19 cellular contexts compared by ENCODE assay signal in genomic region chr11:87020764-87021365, GRCh38.
"Had no signal": no experiment of that assay in that cellular context is flagged by ENCODE, and none has a peak within 500 bp of the region (broad histone marks: within the 10 kb centered on the region; RNA-seq: fewer than 3 reads in every experiment).

No MANE protein-coding gene starts in this region.

- FAIRE-seq: kidney had no signal

- H3K27ac Mint-ChIP-seq: activated CD4-positive, alpha-beta memory T cell treated with anti-CD3 and anti-CD28 coated beads, Interleukin-2, amount 10 ng/mL, durations not matched to agents 7 days and 5 days; activated CD4-positive, alpha-beta T cell treated with anti-CD3 and anti-CD28 coated beads, Interleukin-2, amount 10 ng/mL, durations not matched to agents 24 days and 14 days; activated naive CD4-positive, alpha-beta T cell treated with anti-CD3 and anti-CD28 coated beads, Interleukin-2, amount 10 ng/mL, durations not matched to agents 7 days and 5 days; activated T-cell treated with anti-CD3 and anti-CD28 coated beads, Interleukin-2, amount 50 U/mL, for 72 hours; effector memory CD8-positive, alpha-beta T cell; naive thymus-derived CD8-positive, alpha-beta T cell; T-cell; T-helper 2 cell treated with Interferon-gamma antibody and Interleukin-4, amounts not matched to agents 5 μg/mL and 100 μg/mL, for 36 hours had no signal

- H3K4me3 ChIP-seq: body of pancreas, lower lobe of right lung, ovary, prostate gland, upper lobe of left lung had no signal

- H3K9me3 Mint-ChIP-seq: activated CD4-positive, alpha-beta memory T cell treated with anti-CD3 and anti-CD28 coated beads, Interleukin-2, amount 10 ng/mL, durations not matched to agents 7 days and 5 days; activated CD4-positive, alpha-beta T cell treated with anti-CD3 and anti-CD28 coated beads, Interleukin-2, amount 10 ng/mL, durations not matched to agents 24 days and 14 days; activated naive CD4-positive, alpha-beta T cell treated with anti-CD3 and anti-CD28 coated beads, Interleukin-2, amount 10 ng/mL, durations not matched to agents 7 days and 5 days; activated T-cell treated with anti-CD3 and anti-CD28 coated beads, Interleukin-2, amount 50 U/mL, for 72 hours; effector memory CD8-positive, alpha-beta T cell; naive thymus-derived CD8-positive, alpha-beta T cell; T-cell had no signal

- H3K4me3 Mint-ChIP-seq: activated CD4-positive, alpha-beta memory T cell treated with anti-CD3 and anti-CD28 coated beads, Interleukin-2, amount 10 ng/mL, durations not matched to agents 7 days and 5 days; activated CD4-positive, alpha-beta T cell treated with anti-CD3 and anti-CD28 coated beads, Interleukin-2, amount 10 ng/mL, durations not matched to agents 24 days and 14 days; activated naive CD4-positive, alpha-beta T cell treated with anti-CD3 and anti-CD28 coated beads, Interleukin-2, amount 10 ng/mL, durations not matched to agents 7 days and 5 days; activated T-cell treated with anti-CD3 and anti-CD28 coated beads, Interleukin-2, amount 50 U/mL, for 72 hours; effector memory CD8-positive, alpha-beta T cell; naive thymus-derived CD8-positive, alpha-beta T cell; T-cell; T-helper 2 cell treated with Interferon-gamma antibody and Interleukin-4, amounts not matched to agents 5 μg/mL and 100 μg/mL, for 36 hours had no signal

- H3K36me3 Mint-ChIP-seq: activated naive CD4-positive, alpha-beta T cell treated with anti-CD3 and anti-CD28 coated beads, Interleukin-2, amount 10 ng/mL, durations not matched to agents 7 days and 5 days; T-cell had no signal

- H3K36me3 ChIP-seq: lower lobe of right lung, ovary, prostate gland, upper lobe of left lung had no signal

- H3K9me3 ChIP-seq: body of pancreas, lower lobe of right lung, ovary, prostate gland, upper lobe of left lung had no signal

- H3K4me1 ChIP-seq: body of pancreas, prostate gland had no signal

- DNase-seq: activated CD4-positive, alpha-beta memory T cell treated with anti-CD3 and anti-CD28 coated beads, Interleukin-2, amount 10 ng/mL, durations not matched to agents 7 days and 5 days; activated CD4-positive, alpha-beta T cell treated with anti-CD3 and anti-CD28 coated beads, Interleukin-2, amount 10 ng/mL, durations not matched to agents 24 days and 14 days; activated effector memory CD4-positive, alpha-beta T cell treated with Interleukin-2 at 50 U/mL for 16 hours; activated naive CD4-positive, alpha-beta T cell treated with anti-CD3 and anti-CD28 coated beads, Interleukin-2, amount 10 ng/mL, durations not matched to agents 7 days and 5 days; activated T-cell treated with anti-CD3 and anti-CD28 coated beads, Interleukin-2, amount 50 U/mL, for 72 hours; anterior cingulate cortex; body of pancreas; effector memory CD8-positive, alpha-beta T cell; kidney; lower lobe of right lung; naive thymus-derived CD8-positive, alpha-beta T cell; ovary; stimulated activated CD4-positive, alpha-beta T cell treated with anti-CD3 and anti-CD28 coated beads, Interleukin-4, amount 100 ng/mL, for 24 hours; stimulated activated naive CD4-positive, alpha-beta T cell treated with Interleukin-2 at 50 U/mL for 16 hours; T-cell; upper lobe of left lung had no signal

- H3K27me3 ChIP-seq: body of pancreas, ovary, upper lobe of left lung had no signal

- ATAC-seq: activated CD4-positive, CD25-positive, alpha-beta regulatory T cell treated with anti-CD3 and anti-CD28 coated beads, Interleukin-2, amount 50 U/mL, for 24 hours; activated T-cell treated with anti-CD3 and anti-CD28 coated beads, Interleukin-2, amount 50 U/mL, for 72 hours; body of pancreas; effector memory CD8-positive, alpha-beta T cell; lower lobe of right lung; naive thymus-derived CD8-positive, alpha-beta T cell; T-cell had no signal

- H3K27ac ChIP-seq: body of pancreas, lower lobe of right lung, ovary, prostate gland had no signal
